8 cellular contexts compared by ENCODE assay signal in genomic region chr18:23071285-23071684, GRCh38.
A peak's percentile ranks its signal among the peaks of the same experiment; 100 is the strongest.
DNase-seq lines count a peak whose midpoint lies in the region; ATAC-seq, FAIRE-seq and TF ChIP-seq lines count a peak whose summit lies in the region.

No MANE protein-coding gene starts in this region.

- no peak overlapping the region for H2BK12ac ChIP-seq in H1 (ENCODE audit: low read depth, low read length)

- TF ChIP-seq RAD21 in H1 (IDR thresholded peaks at IDR 0.05 in 1 of 2, conservative IDR thresholded peaks at IDR 0.05 in 1 of 2; ENCODE audit: low read depth in 2 of 2, low read length in 2 of 2) = no peak

- TF ChIP-seq CTCF in HL-60 (IDR thresholded peaks at IDR 0.05; ENCODE audit: insufficient read depth, low read length) (no peak), H1 (IDR thresholded peaks at IDR 0.05; ENCODE audit: control extremely low read depth in 1 of 3, insufficient read depth in 1 of 3, low read depth in 1 of 3, low read length in 3 of 3) (no peak)

- H3K4me2 ChIP-seq in H1 (ENCODE audit: insufficient read depth in 1 of 2, low read depth in 2 of 2, low read length in 2 of 2) = no peak overlapping the region

- intact Hi-C loops in CD4-positive, alpha-beta memory T cell (cut with micrococcal nuclease) = loop anchor here (1.0 to 10.0 kb wide), 5 partner anchors 22 to 516 kb away; partner anchors contain the start of genes NPC1 and RBBP8
- intact Hi-C loops in activated CD4-positive, alpha-beta T cell treated with anti-CD3 and anti-CD28 coated beads for 36 hours (cut with DNase I, micrococcal nuclease) = loop anchor here in 1 of 2 experiments (1.0 to 2.0 kb wide), 2 partner anchors 138 to 160 kb away; partner anchors contain the start of gene RBBP8

- no peak overlapping the region for H3K18ac ChIP-seq in H1 (ENCODE audit: extremely low read depth, low read length)

- H4K5ac ChIP-seq in H1 (ENCODE audit: insufficient read length, low read depth, low read length) = no peak overlapping the region

- H2BK20ac ChIP-seq in H1 (ENCODE audit: low read length) = no peak overlapping the region

- FAIRE-seq in H1 (lab: Jason Lieb, UNC) = no peak

- DNase-seq in CD4-positive, alpha-beta memory T cell = peak; percentile 87 to 93 (median 90)
- DNase-seq in HL-60 (ENCODE audit: low read depth in 1 of 2, low spot score in 1 of 2) = peak; percentile 83 to 99
- peak; percentile 84 for DNase-seq in activated CD4-positive, alpha-beta T cell treated with anti-CD3 and anti-CD28 coated beads for 36 hours
- no peak for DNase-seq in H1 (ENCODE audit: low read depth in 1 of 2, low spot score in 2 of 2)
- peak; percentile 70 for DNase-seq in stimulated activated CD4-positive, alpha-beta T cell treated with anti-CD3 and anti-CD28 coated beads, Interleukin-4, amount 100 ng/mL, for 24 hours
- DNase-seq in NCI-H510A treated with DMSO at 0.1 percent for 48 hours (lab: John Stamatoyannopoulos, UW) = no peak
- no peak for DNase-seq in DMS114 treated with DMSO at 0.1 percent for 48 hours (lab: John Stamatoyannopoulos, UW; ENCODE audit: unreplicated experiment)

- POLR2A ChIA-PET in CD4-positive, alpha-beta memory T cell (lab: Charles Lee; ENCODE audit: partially characterized antibody) = interaction anchor here (0.7 to 1.1 kb wide), 5 partner anchors 8 to 63 kb away, joined by 3 to 6 read pairs (median 3); no protein-coding TSS in a partner anchor
- POLR2A ChIA-PET in activated CD4-positive, alpha-beta T cell treated with anti-CD3 and anti-CD28 coated beads for 36 hours (lab: Charles Lee) = interaction anchor here (0.5 kb wide), 1 partner anchor 387 kb away, joined by 3 read pairs; no protein-coding TSS in a partner anchor
- POLR2A ChIA-PET in H1 (lab: Charles Lee; ENCODE audit: partially characterized antibody) = no interaction called here

- H4K20me1 ChIP-seq in H1 (replicated peaks in 1 of 2; ENCODE audit: control insufficient read depth in 1 of 2, insufficient read depth in 2 of 2, low read length in 2 of 2) = no peaks in the 10 kb centered on the region

- H3K9ac ChIP-seq in H1 (replicated peaks in 1 of 4; ENCODE audit: extremely low read depth in 1 of 4, low read depth in 3 of 4, low read length in 3 of 4) = no peak overlapping the region

- H2AK5ac ChIP-seq in H1 (ENCODE audit: low read depth, low read length) = no peak overlapping the region

- H2BK120ac ChIP-seq in H1 (replicated peaks; ENCODE audit: low read depth, low read length) = no peak overlapping the region

- H2AFZ ChIP-seq in H1 (ENCODE audit: low read length) = peak overlapping the region; percentile 76; the same call in 1 of the 2 replicates

- H3K9me3 Mint-ChIP-seq in CD4-positive, alpha-beta memory T cell = peaks cover 0 to 7% (median 0%) of the 10 kb centered on the region in 8 donors
- peaks cover 12% of the 10 kb centered on the region for H3K9me3 Mint-ChIP-seq in activated CD4-positive, alpha-beta T cell treated with anti-CD3 and anti-CD28 coated beads for 36 hours (ENCODE audit: low read depth)

- 91% methylated on average over 5 of the region's 5 CpGs; no CpG with 5 or more reads in 1 of the 2 experiments for WGBS in H1 (ENCODE audit: extremely low coverage in 1 of 2, insufficient coverage in 1 of 2, insufficient read length in 1 of 2, insufficient replicate concordance in 2 of 2, low coverage in 1 of 2, low lambda C conversion rate in 2 of 2, missing lambda C conversion rate in 1 of 2), 2 experiments

- no peak for TF ChIP-seq EP300 in H1 (IDR thresholded peaks at IDR 0.05; ENCODE audit: borderline replicate concordance in 1 of 2, low read depth in 2 of 2, low read length in 2 of 2)

- peaks cover 51 to 79% (median 59%) of the 10 kb centered on the region in 4 donors for H3K4me1 Mint-ChIP-seq in CD4-positive, alpha-beta memory T cell
- H3K4me1 Mint-ChIP-seq in activated CD4-positive, alpha-beta T cell treated with anti-CD3 and anti-CD28 coated beads for 36 hours = peaks cover 55% of the 10 kb centered on the region

- no peak for TF ChIP-seq POLR2A in H1 (IDR thresholded peaks at IDR 0.05; ENCODE audit: control extremely low read depth in 1 of 2, low read depth in 2 of 2, low read length in 2 of 2)

- peak overlapping the region; percentile 37 to 95 (median 76) for H3K4me3 Mint-ChIP-seq in CD4-positive, alpha-beta memory T cell
- peak overlapping the region; percentile 34 for H3K4me3 Mint-ChIP-seq in activated CD4-positive, alpha-beta T cell treated with anti-CD3 and anti-CD28 coated beads for 36 hours

- H3K79me2 ChIP-seq in H1 (ENCODE audit: control insufficient read depth in 1 of 2, insufficient read depth in 2 of 2, low read length in 2 of 2) = no peaks in the 10 kb centered on the region

- H3K23ac ChIP-seq in H1 (ENCODE audit: insufficient read length) = no peak overlapping the region

- no peaks in the 10 kb centered on the region for H3K27me3 ChIP-seq in CD4-positive, alpha-beta memory T cell (ENCODE audit: insufficient read depth, low read length)
- H3K27me3 ChIP-seq in HL-60 (ENCODE audit: insufficient read depth, poor library complexity, severe bottlenecking) = no peaks in the 10 kb centered on the region
- H3K27me3 ChIP-seq in H1 (replicated peaks in 1 of 4; ENCODE audit: control insufficient read depth in 3 of 4, extremely low read depth in 1 of 4, insufficient read depth in 3 of 4, low read length in 3 of 4) = no peaks in the 10 kb centered on the region

- no peak overlapping the region for H3K14ac ChIP-seq in H1 (ENCODE audit: insufficient read length)

- H3K36me3 ChIP-seq in CD4-positive, alpha-beta memory T cell (ENCODE audit: insufficient read depth, low read length) = no peaks in the 10 kb centered on the region
- peaks cover 0 to 2% (median 0%) of the 10 kb centered on the region in 4 experiments; a peak in 2 of 8 replicates for H3K36me3 ChIP-seq in H1 (ENCODE audit: control insufficient read depth in 2 of 4, insufficient read depth in 4 of 4, low read length in 3 of 4)

- H3K56ac ChIP-seq in H1 (replicated peaks; ENCODE audit: insufficient read length, low read depth, low read length) = no peak overlapping the region

- H3K23me2 ChIP-seq in H1 (ENCODE audit: low read depth, low read length) = no peaks in the 10 kb centered on the region

- H3K4me1 ChIP-seq in CD4-positive, alpha-beta memory T cell (ENCODE audit: insufficient read depth, low read length) = peaks cover 64% of the 10 kb centered on the region
- H3K4me1 ChIP-seq in H1 (replicated peaks in 1 of 4; ENCODE audit: control insufficient read depth in 3 of 4, insufficient read depth in 4 of 4, low read length in 3 of 4) = peaks cover 0 to 2% (median 0%) of the 10 kb centered on the region in 4 experiments; a peak in 2 of 7 replicates

- CTCF ChIA-PET in CD4-positive, alpha-beta memory T cell (lab: Charles Lee; ENCODE audit: partially characterized antibody) = interaction anchor here (1.4 to 2.9 kb wide), 3 partner anchors 39 to 60 kb away, joined by 4 to 16 read pairs (median 7); no protein-coding TSS in a partner anchor
- CTCF ChIA-PET in activated CD4-positive, alpha-beta T cell treated with anti-CD3 and anti-CD28 coated beads for 36 hours (lab: Charles Lee) = interaction anchor here (0.7 to 1.2 kb wide), 2 partner anchors 93 to 532 kb away, joined by 3 read pairs; no protein-coding TSS in a partner anchor
- CTCF ChIA-PET in H1 (lab: Charles Lee; ENCODE audit: partially characterized antibody) = interaction anchor here (0.8 kb wide), 1 partner anchor 260 kb away, joined by 4 read pairs; no protein-coding TSS in a partner anchor

- H3K4me3 ChIP-seq in CD4-positive, alpha-beta memory T cell (ENCODE audit: low read length in 2 of 2) = peak overlapping the region in 1 of 2 donors; percentile 13
- H3K4me3 ChIP-seq in HL-60 (replicated peaks; ENCODE audit: insufficient read depth, low read length) (no peak overlapping the region), H1 (ENCODE audit: extremely low read depth in 1 of 4, insufficient read depth in 2 of 4, low read depth in 3 of 4, low read length in 4 of 4) (no peak overlapping the region)

- no peaks in the 10 kb centered on the region for H3K79me1 ChIP-seq in H1 (ENCODE audit: low read depth, low read length)

- H3K27ac ChIP-seq in CD4-positive, alpha-beta memory T cell (ENCODE audit: low read depth, low read length) = no peak overlapping the region
- peak overlapping the region; percentile 85 for H3K27ac ChIP-seq in HL-60 (replicated peaks)
- no peak overlapping the region for H3K27ac ChIP-seq in H1 (ENCODE audit: low read depth, low read length)

- peak; percentile 93 for ATAC-seq in GM19467 (IDR thresholded peaks at IDR 0.05; ENCODE audit: unreplicated experiment)
- ATAC-seq in activated CD4-positive, alpha-beta T cell treated with anti-CD3 and anti-CD28 coated beads for 36 hours = peak; percentile 96

- no peak overlapping the region for H4K91ac ChIP-seq in H1 (replicated peaks; ENCODE audit: insufficient read length, low read length)

- no peak overlapping the region for H4K8ac ChIP-seq in H1 (ENCODE audit: extremely low read depth, insufficient read depth, low read length)

- H2BK5ac ChIP-seq in H1 (ENCODE audit: low read depth, low read length) = no peak overlapping the region

- peak overlapping the region; percentile 74 to 96 (median 92) for H3K27ac Mint-ChIP-seq in CD4-positive, alpha-beta memory T cell
- H3K27ac Mint-ChIP-seq in activated CD4-positive, alpha-beta T cell treated with anti-CD3 and anti-CD28 coated beads for 36 hours = peak overlapping the region; percentile 86

- H3K27me3 Mint-ChIP-seq in CD4-positive, alpha-beta memory T cell = no peaks in the 10 kb centered on the region
- H3K27me3 Mint-ChIP-seq in activated CD4-positive, alpha-beta T cell treated with anti-CD3 and anti-CD28 coated beads for 36 hours = no peaks in the 10 kb centered on the region

- H3K36me3 Mint-ChIP-seq in CD4-positive, alpha-beta memory T cell = no peaks in the 10 kb centered on the region
- peaks cover 6% of the 10 kb centered on the region for H3K36me3 Mint-ChIP-seq in activated CD4-positive, alpha-beta T cell treated with anti-CD3 and anti-CD28 coated beads for 36 hours (ENCODE audit: low read depth)

- H3K4ac ChIP-seq in H1 (replicated peaks; ENCODE audit: insufficient read length, low read depth, low read length) = no peak overlapping the region

- no peak overlapping the region for H2BK15ac ChIP-seq in H1 (ENCODE audit: low read length)

- no peaks in the 10 kb centered on the region for H3K9me3 ChIP-seq in CD4-positive, alpha-beta memory T cell (ENCODE audit: control insufficient read depth in 1 of 2, low read length in 2 of 2)
- no peaks in the 10 kb centered on the region for H3K9me3 ChIP-seq in H1 (ENCODE audit: insufficient read depth in 2 of 2, low read depth in 1 of 2, low read length in 1 of 2)

TF ChIP-seq in H1, 55 proteins besides CTCF, POLR2A, EP300 and RAD21:
- TF ChIP-seq KDM5A (IDR thresholded peaks at IDR 0.05; ENCODE audit: low read length) (no peak), RNF2 (IDR thresholded peaks at IDR 0.05; ENCODE audit: borderline replicate concordance, low read depth, low read length, missing control alignments, poor library complexity, severe bottlenecking) (no peak), SP1 (IDR thresholded peaks at IDR 0.05; ENCODE audit: low read depth, low read length) (no peak), KDM4A (IDR thresholded peaks at IDR 0.05; ENCODE audit: low read depth, low read length, severe bottlenecking) (no peak), JUN (IDR thresholded peaks at IDR 0.05; ENCODE audit: low read depth, low read length) (no peak)
TF ChIP-seq in H1: peak in this region for 0.

Comparison
In these comparisons a context has a peak if more than half of its experiments do, and no peak if none do; other contexts are left out.
1. DNase-seq: peak in CD4-positive, alpha-beta memory T cell (5 of 5), HL-60 (2 of 2), activated CD4-positive, alpha-beta T cell treated with anti-CD3 and anti-CD28 coated beads for 36 hours (single experiment) and stimulated activated CD4-positive, alpha-beta T cell treated with anti-CD3 and anti-CD28 coated beads, Interleukin-4, amount 100 ng/mL, for 24 hours (single experiment); none in H1 (0 of 2), NCI-H510A treated with DMSO at 0.1 percent for 48 hours (single experiment) and DMS114 treated with DMSO at 0.1 percent for 48 hours (single experiment).